ENCODE assay signal across 8 cellular contexts in the genomic region with DNA sequence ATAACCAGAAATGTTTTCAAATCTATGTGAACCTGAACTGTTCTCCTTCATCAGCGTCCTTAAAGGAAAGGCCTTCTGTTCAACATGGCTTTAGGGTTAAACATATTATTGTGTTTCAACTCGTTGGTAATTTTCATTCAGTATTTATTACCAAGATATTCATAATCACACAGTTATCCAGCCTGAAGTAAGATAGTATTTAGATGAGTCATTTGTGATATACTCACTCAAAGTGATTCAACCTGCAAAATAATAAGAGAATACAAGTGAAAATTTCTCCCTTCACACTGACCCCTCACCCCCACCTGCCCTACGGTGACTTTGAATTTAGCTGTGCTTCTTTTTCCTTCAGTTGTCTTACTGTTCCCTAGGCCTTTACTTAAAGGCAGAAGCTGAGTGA. TPM values are rescaled to one million over a fixed set of nuclear protein-coding genes. Genes with fewer than 3 reads are reported as not detected.
DNase-seq lines count a peak whose midpoint lies in the region; FAIRE-seq and TF ChIP-seq lines count a peak whose summit lies in the region.
"Had no signal": no experiment of that assay in that cellular context is flagged by ENCODE, and none has a peak within 500 bp of the region (broad histone marks: within the 10 kb centered on the region; RNA-seq: fewer than 3 reads in every experiment).

No MANE protein-coding gene starts in this region.

- H3K4me1 ChIP-seq in Peyer's patch = peaks cover 0 to 25% (median 13%) of the 10 kb centered on the region in 4 donors

- DNase-seq in GM18507 (ENCODE audit: extremely low spot score, insufficient read length, low read depth) (no peak), Peyer's patch (no peak), dorsolateral prefrontal cortex (no peak), pons (ENCODE audit: low spot score) (peak; percentile 47), DMS 273 (lab: John Stamatoyannopoulos, UW; ENCODE audit: unreplicated experiment) (no peak), HuH-7 (ENCODE audit: low spot score) (no peak), RPMI8226 (no peak)

- no peaks in the 10 kb centered on the region for H3K9me3 ChIP-seq in Peyer's patch

- TF ChIP-seq CTCF in Peyer's patch (IDR thresholded peaks at IDR 0.05) (no peak), dorsolateral prefrontal cortex (IDR thresholded peaks at IDR 0.05 in 54 of 56, conservative IDR thresholded peaks at IDR 0.05 in 2 of 56; ENCODE audit: low read depth in 1 of 56, partially characterized antibody in 56 of 56) (no peak)

- intact Hi-C loops in dorsolateral prefrontal cortex (cut with DNase I) = loop anchor here (5.0 to 10.0 kb wide), 9 partner anchors 38 to 720 kb away; partner anchors contain the start of genes HEATR3 (in 2 of the 2), CNEP1R1 (in 1 of the 2) and TENT4B (in 1 of the 2)

- H3K36me3 ChIP-seq in Peyer's patch = peaks cover 0 to 8% (median 0%) of the 10 kb centered on the region in 3 donors

- H3K27ac ChIP-seq in Peyer's patch = peak overlapping the region in 3 of 4 donors; percentile 6 to 99 (median 29)
- peak overlapping the region in 30 of 59 donors; percentile 1 to 96 (median 80) for H3K27ac ChIP-seq in dorsolateral prefrontal cortex
- H3K27ac ChIP-seq: parathyroid adenoma had no signal

- no peak for TF ChIP-seq POLR2A in Peyer's patch (IDR thresholded peaks at IDR 0.05)

- H3K4me3 ChIP-seq in Peyer's patch (no peak overlapping the region), dorsolateral prefrontal cortex (peak overlapping the region in 17 of 59 donors; percentile 4 to 92 (median 88))

- H3K27me3 ChIP-seq in Peyer's patch (no peaks in the 10 kb centered on the region), dorsolateral prefrontal cortex (no peaks in the 10 kb centered on the region)

- FAIRE-seq in GM18507 (lab: Jason Lieb, UNC) = peak; percentile 21

RNA-seq across cellular contexts. Expression of gene CYLD, which starts 3.0 kb away (rescaled TPM):
- total RNA-seq in Peyer's patch (10 to 100 TPM; 24.3 to 56.1 (median 30.0) TPM), dorsolateral prefrontal cortex (100 to 1,000 TPM in 2 of 120 experiments, 10 to 100 TPM in 118; 58.7 to 116 (median 82.7) TPM)

RNA-seq across cellular contexts. Expression of gene NOD2, which starts 51.5 kb away (rescaled TPM):
- total RNA-seq in Peyer's patch = 1 to 10 TPM in 2 of 4 donors, not detected in 2; 1.7 to 4.1 TPM
- total RNA-seq in dorsolateral prefrontal cortex = 1 to 10 TPM in 50 of 120 experiments, under 1 TPM in 65, not detected in 5; 0.08 to 3.5 (median 0.84) TPM
